Comparison of ENCODE assay signal across 19 cellular contexts in genomic region chr7:133697585-133697984, GRCh38.
DNase-seq lines count a peak whose midpoint lies in the region; ATAC-seq, FAIRE-seq and TF ChIP-seq lines count a peak whose summit lies in the region.
"Had no signal": no experiment of that assay in that cellular context is flagged by ENCODE, and none has a peak within 500 bp of the region (broad histone marks: within the 10 kb centered on the region; RNA-seq: fewer than 3 reads in every experiment).

No MANE protein-coding gene starts in this region.

- H3F3A ChIP-seq in Loucy (ENCODE audit: low read depth), result 0 out of 2 replicates have a peak, but pooled peaks cover 2% of the 10 kb centered on the region
- H3F3A ChIP-seq in smooth muscle cell (ENCODE audit: low read depth), result peaks cover 4% of the 10 kb centered on the region

- peaks cover 12% of the 10 kb centered on the region for H3K79me1 ChIP-seq in mesenchymal stem cell (replicated peaks; ENCODE audit: low read length, poor library complexity, severe bottlenecking)

- H4K8ac ChIP-seq in mesenchymal stem cell (ENCODE audit: low read length), result no peak overlapping the region

- H3K9me2 ChIP-seq in Loucy (replicated peaks; ENCODE audit: low read depth, low read length), result no peaks in the 10 kb centered on the region

- no peaks in the 10 kb centered on the region for H4K20me1 ChIP-seq in Loucy (ENCODE audit: insufficient read depth, low read length, poor library complexity, severe bottlenecking)
- H4K20me1 ChIP-seq in smooth muscle cell (ENCODE audit: low read depth), result peaks cover 18% of the 10 kb centered on the region

- H2BK15ac ChIP-seq in mesenchymal stem cell (ENCODE audit: low read depth, poor library complexity, severe bottlenecking), result no peak overlapping the region

- H3K27ac ChIP-seq in mesenchymal stem cell (ENCODE audit: low read length, poor library complexity, severe bottlenecking), result peak overlapping the region; percentile 57
- peak overlapping the region; percentile 10 for H3K27ac ChIP-seq in smooth muscle cell (ENCODE audit: low read depth)
- H3K27ac ChIP-seq: A549, C4-2B had no signal

- no peak overlapping the region for H3K4ac ChIP-seq in mesenchymal stem cell (ENCODE audit: low read depth in 1 of 2, low read length in 2 of 2)

- H2AK5ac ChIP-seq in mesenchymal stem cell (ENCODE audit: low read length, severe bottlenecking), result no peak overlapping the region

- H3K36me3 ChIP-seq in Loucy (ENCODE audit: insufficient read depth, low read length), result no peaks in the 10 kb centered on the region
- no peaks in the 10 kb centered on the region for H3K36me3 ChIP-seq in mesenchymal stem cell (ENCODE audit: control insufficient read depth in 1 of 2, insufficient read depth in 2 of 2, low read depth in 1 of 2, low read length in 2 of 2)
- no peaks in the 10 kb centered on the region for H3K36me3 ChIP-seq in smooth muscle cell (ENCODE audit: low read depth)
- H3K36me3 ChIP-seq: HAP-1 had no signal

- WGBS in mesenchymal stem cell, result 80% methylated on average over 4 of the region's 4 CpGs
- WGBS in smooth muscle cell (ENCODE audit: low lambda C conversion rate), result 90% methylated on average over 4 of the region's 4 CpGs

- peak overlapping the region in 1 of 2 experiments; percentile 76 for H2BK12ac ChIP-seq in mesenchymal stem cell (ENCODE audit: low read length in 2 of 2)

- H4K91ac ChIP-seq in mesenchymal stem cell (ENCODE audit: low read length), result no peak overlapping the region

- FAIRE-seq in GM12892 (lab: Jason Lieb, UNC), result peak; percentile 14
- FAIRE-seq: A549, G401.6, H54 had no signal

- H3K9ac ChIP-seq in Loucy (ENCODE audit: low read depth, low read length, poor library complexity, severe bottlenecking) (peak overlapping the region; percentile 74), mesenchymal stem cell (ENCODE audit: low read length) (no peak overlapping the region), smooth muscle cell (ENCODE audit: low read depth) (no peak overlapping the region)

- no peak for ATAC-seq in GM21737 (IDR thresholded peaks at IDR 0.05; ENCODE audit: unreplicated experiment)
- ATAC-seq: A549; CD8-positive, alpha-beta T cell had no signal

- H3K9me3 ChIP-seq in Loucy (ENCODE audit: insufficient read depth, low read depth, low read length) (no peaks in the 10 kb centered on the region), mesenchymal stem cell (ENCODE audit: control insufficient read depth, low read length) (no peaks in the 10 kb centered on the region), smooth muscle cell (replicated peaks; ENCODE audit: low read depth) (no peaks in the 10 kb centered on the region)
- H3K9me3 ChIP-seq: A549, Caco-2, HAP-1 had no signal

- no peak overlapping the region for H3K4me3 ChIP-seq in Loucy (ENCODE audit: low read length, poor library complexity, severe bottlenecking)
- H3K4me3 ChIP-seq in mesenchymal stem cell (ENCODE audit: insufficient read depth in 1 of 2, low read depth in 1 of 2, low read length in 2 of 2), result no peak overlapping the region
- no peak overlapping the region for H3K4me3 ChIP-seq in smooth muscle cell
- H3K4me3 ChIP-seq: A549, HAP-1 had no signal

- no peak for TF ChIP-seq POLR2A in GM12892 (IDR thresholded peaks at IDR 0.05; ENCODE audit: low read depth, low read length)

- H3K18ac ChIP-seq in mesenchymal stem cell (ENCODE audit: low read depth in 1 of 2, low read length in 2 of 2), result peak overlapping the region in 1 of 2 experiments; percentile 35

- no peaks in the 10 kb centered on the region for H3K27me3 ChIP-seq in Loucy (ENCODE audit: insufficient read depth, low read length, poor library complexity, severe bottlenecking)
- H3K27me3 ChIP-seq in mesenchymal stem cell (ENCODE audit: control insufficient read depth in 1 of 2, insufficient read depth in 1 of 2, low read length in 2 of 2), result no peaks in the 10 kb centered on the region
- no peaks in the 10 kb centered on the region for H3K27me3 ChIP-seq in smooth muscle cell (ENCODE audit: low read depth)

- DNase-seq in GM12892 (ENCODE audit: insufficient read length), result no peak
- no peak for DNase-seq in mesenchymal stem cell
- no peak for DNase-seq in smooth muscle cell (lab: John Stamatoyannopoulos, UW; ENCODE audit: unreplicated experiment)
- DNase-seq in stimulated activated CD4-positive, alpha-beta T cell treated with anti-CD3 and anti-CD28 coated beads, Interleukin-2, amount 100 ng/mL, for 48 hours, result no peak
- DNase-seq in C1 segment of cervical spinal cord (lab: John Stamatoyannopoulos, UW), result no peak
- DNase-seq: 8988T; Caco-2; CD4-positive, CD25-positive, alpha-beta regulatory T cell; CD8-positive, alpha-beta T cell; DMS153; DND-41; GOT3 had no signal

- H2BK5ac ChIP-seq in mesenchymal stem cell (ENCODE audit: low read depth, low read length, poor library complexity, severe bottlenecking), result no peak overlapping the region

- H3K14ac ChIP-seq in mesenchymal stem cell (ENCODE audit: low read length in 2 of 2), result no peak overlapping the region

- H3K4me1 ChIP-seq in Loucy (ENCODE audit: insufficient read depth, low read length, poor library complexity, severe bottlenecking), result peaks cover 80% of the 10 kb centered on the region
- H3K4me1 ChIP-seq in mesenchymal stem cell (ENCODE audit: control insufficient read depth, insufficient read depth, low read depth, low read length), result peaks cover 8% of the 10 kb centered on the region
- H3K4me1 ChIP-seq in smooth muscle cell (ENCODE audit: low read depth), result no peaks in the 10 kb centered on the region
- H3K4me1 ChIP-seq: A549, Caco-2, HAP-1 had no signal

- no peak overlapping the region for H2AFZ ChIP-seq in Loucy (ENCODE audit: low read length)
- H2AFZ ChIP-seq in mesenchymal stem cell (ENCODE audit: low read depth, low read length), result no peak overlapping the region
- no peak overlapping the region for H2AFZ ChIP-seq in smooth muscle cell (ENCODE audit: low read depth)

- no peak overlapping the region for H2BK120ac ChIP-seq in mesenchymal stem cell (ENCODE audit: low read depth, low read length)

- H3K4me2 ChIP-seq in Loucy (ENCODE audit: low read depth, low read length, poor library complexity, severe bottlenecking) (peak overlapping the region; percentile 77), mesenchymal stem cell (ENCODE audit: low read length, poor library complexity, severe bottlenecking) (no peak overlapping the region), smooth muscle cell (peak overlapping the region; percentile 51)
- H3K4me2 ChIP-seq: A549 had no signal

- TF ChIP-seq CTCF in Loucy (conservative IDR thresholded peaks at IDR 0.05; ENCODE audit: low read length) (no peak), smooth muscle cell (IDR thresholded peaks at IDR 0.05; ENCODE audit: borderline replicate concordance, insufficient read depth, poor library complexity, severe bottlenecking) (no peak)

- no peak overlapping the region for H3K23ac ChIP-seq in mesenchymal stem cell (ENCODE audit: low read length in 2 of 2)

- H3K79me2 ChIP-seq in Loucy (ENCODE audit: insufficient read depth, low read length) (0 out of 2 replicates have a peak, but pooled peaks cover 6% of the 10 kb centered on the region), smooth muscle cell (ENCODE audit: low read depth) (no peaks in the 10 kb centered on the region)
